9 cellular contexts compared by ENCODE assay signal in genomic region chr3:170909129-170909903, GRCh38. TPM values are rescaled to one million over a fixed set of nuclear protein-coding genes. Genes with fewer than 3 reads are reported as not detected.
DNase-seq lines count a peak whose midpoint lies in the region; ATAC-seq and TF ChIP-seq lines count a peak whose summit lies in the region.
"Had no signal": no experiment of that assay in that cellular context is flagged by ENCODE, and none has a peak within 500 bp of the region (broad histone marks: within the 10 kb centered on the region; RNA-seq: fewer than 3 reads in every experiment).

No MANE protein-coding gene starts in this region.

- H3K27me3 ChIP-seq in esophagus muscularis mucosa, result peaks cover 0 to 5% (median 0%) of the 10 kb centered on the region in 4 donors
- no peaks in the 10 kb centered on the region for H3K27me3 ChIP-seq in Peyer's patch
- no peaks in the 10 kb centered on the region for H3K27me3 ChIP-seq in mesendoderm (ENCODE audit: insufficient read depth, low read length, poor library complexity)

- H3K36me3 Mint-ChIP-seq in Calu3 (ENCODE audit: insufficient read depth, unreplicated experiment) (peaks cover 24% of the 10 kb centered on the region), osteocyte (ENCODE audit: unreplicated experiment) (peaks cover 7% of the 10 kb centered on the region)

- H3K4me3 ChIP-seq in esophagus muscularis mucosa (peak overlapping the region; percentile 72 to 79 (median 77)), Peyer's patch (no peak overlapping the region), mesendoderm (ENCODE audit: low read length) (no peak overlapping the region)

- H2AK5ac ChIP-seq in mesendoderm (ENCODE audit: low read length), result no peak overlapping the region

- CTCF ChIA-PET in Calu3 (lab: Charles Lee), result interaction anchor here (1.4 kb wide), 1 partner anchor 10 kb away, joined by 4 read pairs; no protein-coding TSS in a partner anchor

- TF ChIP-seq POLR2A in esophagus muscularis mucosa (IDR thresholded peaks at IDR 0.05; ENCODE audit: low read depth), result no peak
- TF ChIP-seq POLR2A in Peyer's patch (IDR thresholded peaks at IDR 0.05), result no peak

- no peak for ATAC-seq in HG03025 (IDR thresholded peaks at IDR 0.05; ENCODE audit: low FRiP score, unreplicated experiment)

- no peaks in the 10 kb centered on the region for H3K79me1 ChIP-seq in mesendoderm (ENCODE audit: low read length)

- WGBS in esophagus muscularis mucosa, result 85% methylated on average over 11 of the region's 17 CpGs
- no CpG with 5 or more reads among the region's 17 CpGs for WGBS in mesendoderm (ENCODE audit: extremely low coverage, insufficient coverage, low lambda C conversion rate)

- DNase-seq in Calu3 (peak; percentile 47), NCI-H226 (peak; percentile 90), esophagus muscularis mucosa (ENCODE audit: extremely low spot score) (no peak), osteocyte (ENCODE audit: extremely low spot score, unreplicated experiment) (no peak), Peyer's patch (no peak), GM19238 (ENCODE audit: insufficient read length, low spot score) (no peak), mesendoderm (no peak)

- H3K9ac ChIP-seq in mesendoderm (ENCODE audit: low read length), result no peak overlapping the region

- no peaks in the 10 kb centered on the region for H3K4me1 Mint-ChIP-seq in Calu3 (ENCODE audit: low read depth, unreplicated experiment)
- H3K4me1 Mint-ChIP-seq in osteocyte (ENCODE audit: unreplicated experiment), result peaks cover 17% of the 10 kb centered on the region

- H3K27ac ChIP-seq in esophagus muscularis mucosa (replicated peaks in 1 of 4), result peak overlapping the region; percentile 74 to 82 (median 79)
- H3K27ac ChIP-seq in Peyer's patch, result peak overlapping the region in 1 of 4 donors; percentile 55
- no peak overlapping the region for H3K27ac ChIP-seq in mesendoderm (ENCODE audit: low read depth, low read length)
- H3K27ac ChIP-seq: cardiac muscle cell had no signal

- no peak overlapping the region for H2BK5ac ChIP-seq in mesendoderm (ENCODE audit: low read length)

- H3K4ac ChIP-seq in mesendoderm (ENCODE audit: low read depth, low read length), result no peak overlapping the region

- H3K9me3 Mint-ChIP-seq in Calu3 (ENCODE audit: low read depth, unreplicated experiment) (peaks cover 2% of the 10 kb centered on the region), osteocyte (ENCODE audit: unreplicated experiment) (peaks cover 11% of the 10 kb centered on the region)

- H3K9me3 ChIP-seq in esophagus muscularis mucosa (peaks cover 0 to 23% (median 3%) of the 10 kb centered on the region in 4 donors), Peyer's patch (peaks cover 0 to 10% (median 3%) of the 10 kb centered on the region in 4 donors)

- no peak overlapping the region for H4K5ac ChIP-seq in mesendoderm (ENCODE audit: low read length)

- TF ChIP-seq EP300 in esophagus muscularis mucosa (IDR thresholded peaks at IDR 0.05), result no peak

- no peaks in the 10 kb centered on the region for H3K27me3 Mint-ChIP-seq in Calu3 (ENCODE audit: unreplicated experiment)
- peaks cover under 1% of the 10 kb centered on the region for H3K27me3 Mint-ChIP-seq in osteocyte (ENCODE audit: unreplicated experiment)

- no peak overlapping the region for H3K4me2 ChIP-seq in mesendoderm (ENCODE audit: low read length)

- TF ChIP-seq CTCF in Calu3 (IDR thresholded peaks at IDR 0.05; ENCODE audit: unreplicated experiment), result no peak
- TF ChIP-seq CTCF in esophagus muscularis mucosa (IDR thresholded peaks at IDR 0.05), result no peak
- TF ChIP-seq CTCF in osteocyte (IDR thresholded peaks at IDR 0.05), result no peak
- no peak for TF ChIP-seq CTCF in Peyer's patch (IDR thresholded peaks at IDR 0.05)

- no peak overlapping the region for H3K18ac ChIP-seq in mesendoderm (ENCODE audit: low read length)

- H3K4me1 ChIP-seq in esophagus muscularis mucosa, result peaks cover 6 to 22% (median 18%) of the 10 kb centered on the region in 4 donors
- peaks cover 0 to 11% (median 4%) of the 10 kb centered on the region in 4 donors for H3K4me1 ChIP-seq in Peyer's patch
- H3K4me1 ChIP-seq in mesendoderm (ENCODE audit: control insufficient read depth, low read depth, low read length), result no peaks in the 10 kb centered on the region

- H4K8ac ChIP-seq in mesendoderm (ENCODE audit: low read depth, low read length), result no peak overlapping the region

- no peak overlapping the region for H2BK120ac ChIP-seq in mesendoderm (ENCODE audit: low read depth, low read length)

- H2BK15ac ChIP-seq in mesendoderm (replicated peaks; ENCODE audit: low read depth), result no peak overlapping the region

- BruUV-seq in Calu3 (replicated peaks; lab: Mats Ljungman, UMichigan), result no TSS peak

- H3K79me2 ChIP-seq in mesendoderm (ENCODE audit: control insufficient read depth, insufficient read depth, low read length), result no peaks in the 10 kb centered on the region

- no peak overlapping the region for H3K23ac ChIP-seq in mesendoderm (ENCODE audit: low read length)

- H3K27ac Mint-ChIP-seq in Calu3 (ENCODE audit: unreplicated experiment) (peak overlapping the region; percentile 69), osteocyte (ENCODE audit: unreplicated experiment) (peak overlapping the region; percentile 23)

- H3K4me3 Mint-ChIP-seq in Calu3 (ENCODE audit: low read depth, unreplicated experiment) (peak overlapping the region; percentile 86), osteocyte (ENCODE audit: unreplicated experiment) (peak overlapping the region; percentile 17)

- no peak overlapping the region for H3K56ac ChIP-seq in mesendoderm (ENCODE audit: low read length)

- intact Hi-C loops in Calu3 (cut with micrococcal nuclease; ENCODE audit: unreplicated experiment) (loop anchor here (5.0 kb wide), 1 partner anchor 37 kb away; the partner anchor contains the start of gene RPL22L1), esophagus muscularis mucosa (cut with DNase I) (loop anchor here (5.0 kb wide), 1 partner anchor 37 kb away; the partner anchor contains the start of gene RPL22L1)

- no peaks in the 10 kb centered on the region for H3K36me3 ChIP-seq in esophagus muscularis mucosa
- H3K36me3 ChIP-seq in Peyer's patch, result no peaks in the 10 kb centered on the region
- no peaks in the 10 kb centered on the region for H3K36me3 ChIP-seq in mesendoderm (ENCODE audit: control insufficient read depth, insufficient read depth, low read length)
- H3K36me3 ChIP-seq: cardiac muscle cell had no signal

RNA-seq across cellular contexts. Expression of gene EIF5A2, which starts 0.9 kb away (rescaled TPM):
- 9.4 and 10.4 TPM in 2 replicates for total RNA-seq in Calu3 (2022)
- 10 to 100 TPM in 1 of 4 donors, 1 to 10 TPM in 3; 7.8 to 10.4 (median 7.9) TPM for total RNA-seq in esophagus muscularis mucosa
- total RNA-seq in osteocyte, result 20.5 and 24.3 TPM in 2 replicates
- 1 to 10 TPM in 3 of 4 donors, under 1 TPM in 1; 0.57 to 5.0 (median 1.8) TPM for total RNA-seq in Peyer's patch
- 9.2 TPM for polyA plus RNA-seq in mesendoderm (2013, experiment 1 of 2)
- 9.6 TPM for polyA plus RNA-seq in mesendoderm (2013, experiment 2 of 2)

RNA-seq across cellular contexts. Expression of gene RPL22L1, which starts 39.3 kb away (rescaled TPM):
- total RNA-seq in Calu3 (2022) (88.7 and 103 TPM in 2 replicates), esophagus muscularis mucosa (10 to 100 TPM; 17.2 to 57.0 (median 37.1) TPM), osteocyte (39.4 and 43.7 TPM in 2 replicates), Peyer's patch (10 to 100 TPM; 27.5 to 65.2 (median 29.0) TPM)
- polyA plus RNA-seq in mesendoderm (2013, experiment 1 of 2), result 903 TPM
- 897 TPM for polyA plus RNA-seq in mesendoderm (2013, experiment 2 of 2)

Comparison
In these comparisons a context has a peak if more than half of its experiments do, and no peak if none do; other contexts are left out.
1. DNase-seq: peak in Calu3 (single experiment) and NCI-H226 (single experiment); none in esophagus muscularis mucosa (single experiment), osteocyte (single experiment), Peyer's patch (0 of 3), GM19238 (single experiment) and mesendoderm (single experiment).
2. H3K4me3 ChIP-seq: peak in esophagus muscularis mucosa (4 of 4); none in Peyer's patch (0 of 4) and mesendoderm (single experiment).